2 cellular contexts compared by ENCODE assay signal in the genomic region with DNA sequence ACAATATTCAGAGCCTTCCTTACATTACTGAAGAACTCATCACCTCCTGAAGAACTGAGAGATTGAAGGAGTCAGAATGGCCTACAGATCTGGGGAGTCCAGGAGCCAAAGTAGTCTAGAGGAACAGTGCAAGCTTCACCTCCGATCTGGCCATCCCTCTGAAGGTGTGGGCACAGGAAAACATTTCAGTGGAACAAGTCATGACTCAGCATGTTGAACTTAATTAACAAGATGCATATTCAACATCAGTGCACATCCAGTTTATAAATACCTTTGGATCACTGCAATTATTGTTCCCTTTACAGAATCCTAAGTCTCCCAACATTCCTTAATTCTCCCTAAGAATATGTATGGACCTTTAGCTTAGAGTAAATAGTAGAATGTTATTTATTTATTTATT.
TF ChIP-seq lines count a peak whose summit lies in the region.

No MANE protein-coding gene starts in this region.

TF ChIP-seq in HepG2, 621 proteins besides CTCF, POLR2A, EP300 and RAD21:
- TF ChIP-seq ZNF138 (CRISPR knock-in tag; IDR thresholded peaks at IDR 0.05; ENCODE audit: low read depth) (no peak), CC2D1A (CRISPR knock-in tag; IDR thresholded peaks at IDR 0.05) (no peak), GABPB1 (CRISPR knock-in tag; IDR thresholded peaks at IDR 0.05) (no peak), NFE2L2 (IDR thresholded peaks at IDR 0.05; ENCODE audit: low read length) (peak; percentile 63), GPBP1L1 (CRISPR knock-in tag; IDR thresholded peaks at IDR 0.05) (no peak), TP53 (CRISPR knock-in tag; conservative IDR thresholded peaks at IDR 0.05) (no peak), MAFK (conservative IDR thresholded peaks at IDR 0.05 in 1 of 2, IDR thresholded peaks at IDR 0.05 in 1 of 2; ENCODE audit: low read length in 2 of 2) (peak; percentile 22 to 65; a peak in 3 of 4 replicates), ZFP82 (CRISPR knock-in tag; IDR thresholded peaks at IDR 0.05; ENCODE audit: borderline replicate concordance) (no peak), ESRRA (CRISPR knock-in tag; IDR thresholded peaks at IDR 0.05; ENCODE audit: low read depth) (no peak)

TF ChIP-seq in GM12878, 131 proteins besides CTCF, POLR2A, EP300 and RAD21:
- TF ChIP-seq NFXL1 (IDR thresholded peaks at IDR 0.05; ENCODE audit: borderline replicate concordance): no peak
- no peak for TF ChIP-seq CHD1 (IDR thresholded peaks at IDR 0.05; ENCODE audit: low read depth, low read length)
- no peak for TF ChIP-seq E2F8 (IDR thresholded peaks at IDR 0.05; ENCODE audit: low read depth, partially characterized antibody)
- TF ChIP-seq STAT3 (IDR thresholded peaks at IDR 0.05; ENCODE audit: low read depth, low read length): no peak
- TF ChIP-seq SIN3A (IDR thresholded peaks at IDR 0.05; ENCODE audit: low read depth, low read length): no peak
- no peak for TF ChIP-seq CEBPB (IDR thresholded peaks at IDR 0.05; ENCODE audit: borderline replicate concordance in 1 of 2, low read depth in 2 of 2, low read length in 2 of 2)
- no peak for TF ChIP-seq SUPT20H (IDR thresholded peaks at IDR 0.05; ENCODE audit: borderline replicate concordance, control insufficient read depth, low read depth, low read length)
- TF ChIP-seq ZSCAN29 (IDR thresholded peaks at IDR 0.05): no peak
- TF ChIP-seq PAX8 (IDR thresholded peaks at IDR 0.05): no peak
- TF ChIP-seq IKZF1 (conservative IDR thresholded peaks at IDR 0.05): no peak
- TF ChIP-seq PAX5 (IDR thresholded peaks at IDR 0.05; ENCODE audit: borderline replicate concordance, low read depth, low read length): no peak
- TF ChIP-seq ATF7 (IDR thresholded peaks at IDR 0.05; ENCODE audit: low read depth): no peak
- no peak for TF ChIP-seq BRCA1 (IDR thresholded peaks at IDR 0.05; ENCODE audit: low read depth, low read length)
- no peak for TF ChIP-seq SRF (IDR thresholded peaks at IDR 0.05; ENCODE audit: low read depth in 2 of 2, low read length in 2 of 2)
